In the genomic region with DNA sequence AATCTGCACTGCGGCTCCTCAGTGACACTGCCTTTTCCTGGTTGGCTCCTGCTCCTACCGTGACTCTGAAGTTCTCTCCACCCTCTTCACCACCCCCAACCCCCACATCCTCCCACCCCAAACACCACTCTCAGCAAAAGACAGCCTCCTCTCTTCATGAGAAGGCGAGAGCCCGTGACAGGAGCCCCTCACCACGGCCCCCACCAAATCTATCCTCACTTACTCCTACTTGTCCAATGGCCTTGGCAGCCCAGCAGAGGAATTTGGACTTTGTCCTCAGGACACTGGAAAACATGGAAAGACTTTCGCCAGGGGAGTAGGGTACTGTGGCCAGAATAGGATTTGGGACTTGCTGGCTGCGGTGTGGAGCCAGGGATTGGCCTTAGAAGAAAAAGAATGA, we compare ENCODE assay signal across 34 cellular contexts. TPM values are rescaled to one million over a fixed set of nuclear protein-coding genes. Genes with fewer than 3 reads are reported as not detected.
DNase-seq lines count a peak whose midpoint lies in the region; ATAC-seq and TF ChIP-seq lines count a peak whose summit lies in the region.
"Had no signal": no experiment of that assay in that cellular context is flagged by ENCODE, and none has a peak within 500 bp of the region (broad histone marks: within the 10 kb centered on the region; RNA-seq: fewer than 3 reads in every experiment).

No MANE protein-coding gene starts in this region.

- TF ChIP-seq CTCF in body of pancreas (IDR thresholded peaks at IDR 0.05) (no peak), lower lobe of right lung (IDR thresholded peaks at IDR 0.05) (no peak), stomach (IDR thresholded peaks at IDR 0.05) (no peak), ovary (IDR thresholded peaks at IDR 0.05) (no peak)

- H3K36me3 ChIP-seq in body of pancreas (replicated peaks in 1 of 2; ENCODE audit: insufficient read depth in 1 of 2, low read depth in 2 of 2) (no peaks in the 10 kb centered on the region), lower lobe of right lung (no peaks in the 10 kb centered on the region), stomach (peaks cover 0 to 4% (median 0%) of the 10 kb centered on the region in 4 donors), ovary (no peaks in the 10 kb centered on the region)
- H3K36me3 ChIP-seq: ascending aorta, SJCRH30 had no signal

- peaks cover 47% of the 10 kb centered on the region for H3K4me1 ChIP-seq in body of pancreas
- H3K4me1 ChIP-seq in lower lobe of right lung, result peaks cover 5% of the 10 kb centered on the region
- peaks cover 12 to 29% (median 18%) of the 10 kb centered on the region in 4 donors for H3K4me1 ChIP-seq in stomach
- peaks cover 3% of the 10 kb centered on the region for H3K4me1 ChIP-seq in ovary (ENCODE audit: insufficient read depth)
- H3K4me1 ChIP-seq: ascending aorta, SJCRH30 had no signal

- H3K27ac Mint-ChIP-seq in activated CD4-positive, alpha-beta T cell treated with anti-CD3 and anti-CD28 coated beads, Interleukin-2, amount 10 ng/mL, durations not matched to agents 24 days and 14 days, result peak overlapping the region; percentile 38
- H3K27ac Mint-ChIP-seq: activated naive CD4-positive, alpha-beta T cell treated with anti-CD3 and anti-CD28 coated beads, Interleukin-2, amount 50 U/mL, for 24 hours; CD4-positive, CD25-positive, alpha-beta regulatory T cell; memory B cell; naive B cell; stimulated activated memory B cell treated with anti-CD40 and anti-IgM and Interleukin-4, amounts not matched to agents 10 μg/mL and 1 μg/mL and 100 μg/mL, for 72 hours had no signal

- H3K4me3 ChIP-seq in body of pancreas, result no peak overlapping the region
- H3K4me3 ChIP-seq in lower lobe of right lung, result no peak overlapping the region
- no peak overlapping the region for H3K4me3 ChIP-seq in stomach
- no peak overlapping the region for H3K4me3 ChIP-seq in ovary
- H3K4me3 ChIP-seq: ascending aorta, dorsolateral prefrontal cortex, K562, SJCRH30 had no signal

- H3K9me3 ChIP-seq in body of pancreas (no peaks in the 10 kb centered on the region), lower lobe of right lung (no peaks in the 10 kb centered on the region), stomach (no peaks in the 10 kb centered on the region), ovary (no peaks in the 10 kb centered on the region)
- H3K9me3 ChIP-seq: ascending aorta, SJCRH30 had no signal

- no peak for DNase-seq in activated CD4-positive, alpha-beta T cell treated with anti-CD3 and anti-CD28 coated beads, Interleukin-2, amount 10 ng/mL, durations not matched to agents 24 days and 14 days
- DNase-seq in activated CD4-positive, alpha-beta T cell treated with anti-CD3 and anti-CD28 coated beads, Interleukin-2, amount 50 U/mL, for 4 hours, result no peak
- DNase-seq in body of pancreas (peak; percentile 56 to 69 (median 63)), lower lobe of right lung (peak; percentile 11), stomach (peak; percentile 69), ovary (no peak), NCI-H1092 (lab: John Stamatoyannopoulos, UW) (no peak)
- DNase-seq: 8988T; activated T-cell treated with anti-CD3 and anti-CD28 coated beads, Interleukin-2, amount 50 U/mL, for 48 hours; CD4-positive, CD25-positive, alpha-beta regulatory T cell; central memory CD4-positive, alpha-beta T cell; GOT3; kidney glomerular epithelial cell; naive B cell; NCI-H1436; NCI-H2107; NCI-H510A; occipital lobe; PC-3; retina; SJCRH30; stimulated activated CD4-positive, alpha-beta T cell treated with anti-CD3 and anti-CD28 coated beads, Interleukin-4, amount 100 ng/mL, for 1 hour; T-helper 1 cell had no signal

- H3K4me3 Mint-ChIP-seq in activated CD4-positive, alpha-beta T cell treated with anti-CD3 and anti-CD28 coated beads, Interleukin-2, amount 10 ng/mL, durations not matched to agents 24 days and 14 days, result no peak overlapping the region
- H3K4me3 Mint-ChIP-seq: activated naive CD4-positive, alpha-beta T cell treated with anti-CD3 and anti-CD28 coated beads, Interleukin-2, amount 50 U/mL, for 24 hours; CD4-positive, CD25-positive, alpha-beta regulatory T cell; memory B cell; stimulated activated memory B cell treated with anti-CD40 and anti-IgM and Interleukin-4, amounts not matched to agents 10 μg/mL and 1 μg/mL and 100 μg/mL, for 72 hours had no signal

- TF ChIP-seq EP300 in stomach (IDR thresholded peaks at IDR 0.05), result no peak
- TF ChIP-seq EP300 in ovary (IDR thresholded peaks at IDR 0.05), result no peak

- H3K27ac ChIP-seq in body of pancreas, result peak overlapping the region; percentile 58 to 83 (median 72)
- H3K27ac ChIP-seq in lower lobe of right lung, result no peak overlapping the region
- H3K27ac ChIP-seq in stomach, result peak overlapping the region; percentile 47 to 73 (median 67)
- no peak overlapping the region for H3K27ac ChIP-seq in ovary
- H3K27ac ChIP-seq: ascending aorta, SJCRH30 had no signal

- H3K27me3 ChIP-seq in body of pancreas, result no peaks in the 10 kb centered on the region
- no peaks in the 10 kb centered on the region for H3K27me3 ChIP-seq in lower lobe of right lung (ENCODE audit: low read depth)
- H3K27me3 ChIP-seq in stomach, result peaks cover 0 to 12% (median 0%) of the 10 kb centered on the region in 3 donors
- no peaks in the 10 kb centered on the region for H3K27me3 ChIP-seq in ovary

- peaks cover 5% of the 10 kb centered on the region for H3K27me3 Mint-ChIP-seq in activated CD4-positive, alpha-beta T cell treated with anti-CD3 and anti-CD28 coated beads, Interleukin-2, amount 10 ng/mL, durations not matched to agents 24 days and 14 days

- H3K36me3 Mint-ChIP-seq in activated CD4-positive, alpha-beta T cell treated with anti-CD3 and anti-CD28 coated beads, Interleukin-2, amount 10 ng/mL, durations not matched to agents 24 days and 14 days (ENCODE audit: low read depth), result peaks cover 6% of the 10 kb centered on the region
- H3K36me3 Mint-ChIP-seq: memory B cell; naive B cell; stimulated activated memory B cell treated with anti-CD40 and anti-IgM and Interleukin-4, amounts not matched to agents 10 μg/mL and 1 μg/mL and 100 μg/mL, for 72 hours had no signal

- intact Hi-C loops in activated CD4-positive, alpha-beta T cell treated with anti-CD3 and anti-CD28 coated beads, Interleukin-2, amount 10 ng/mL, durations not matched to agents 24 days and 14 days (cut with micrococcal nuclease), result no loop called here
- intact Hi-C loops in body of pancreas (cut with DNase I) (no loop called here), lower lobe of right lung (cut with DNase I) (no loop called here), stomach (cut with DNase I; ENCODE audit: low total_unique reads) (no loop called here), ovary (cut with DNase I) (no loop called here)

- peaks cover 13% of the 10 kb centered on the region for H3K9me3 Mint-ChIP-seq in activated CD4-positive, alpha-beta T cell treated with anti-CD3 and anti-CD28 coated beads, Interleukin-2, amount 10 ng/mL, durations not matched to agents 24 days and 14 days
- H3K9me3 Mint-ChIP-seq: memory B cell; stimulated activated memory B cell treated with anti-CD40 and anti-IgM and Interleukin-4, amounts not matched to agents 10 μg/mL and 1 μg/mL and 100 μg/mL, for 72 hours had no signal

- peaks cover 13% of the 10 kb centered on the region for H3K4me1 Mint-ChIP-seq in activated CD4-positive, alpha-beta T cell treated with anti-CD3 and anti-CD28 coated beads, Interleukin-2, amount 10 ng/mL, durations not matched to agents 24 days and 14 days

- peak; percentile 80 for ATAC-seq in body of pancreas
- ATAC-seq in lower lobe of right lung, result no peak
- no peak for ATAC-seq in GM21529 (IDR thresholded peaks at IDR 0.05; ENCODE audit: unreplicated experiment)
- ATAC-seq: activated CD4-positive, CD25-positive, alpha-beta regulatory T cell treated with anti-CD3 and anti-CD28 coated beads, Interleukin-2, amount 50 U/mL, for 24 hours; K562; PC-3; stimulated activated memory B cell treated with anti-CD40 and anti-IgM and Interleukin-4, amounts not matched to agents 10 μg/mL and 1 μg/mL and 100 μg/mL, for 72 hours had no signal

- 4 to 13% methylated on average over 7 of the region's 7 CpGs for WGBS in body of pancreas, 2 donors
- 21 to 39% (median 27%) methylated on average over 7 of the region's 7 CpGs for WGBS in stomach, 5 donors
- WGBS in ovary, 3 donors, result 27 to 35% (median 27%) methylated on average over 7 of the region's 7 CpGs

- TF ChIP-seq POLR2A in body of pancreas (IDR thresholded peaks at IDR 0.05) (no peak), stomach (IDR thresholded peaks at IDR 0.05) (no peak), ovary (IDR thresholded peaks at IDR 0.05) (no peak)

RNA-seq across cellular contexts. Expression of gene TMEM125, which starts 6.9 kb away (rescaled TPM):
- not detected in 2 replicates for total RNA-seq in activated CD4-positive, alpha-beta T cell treated with anti-CD3 and anti-CD28 coated beads, Interleukin-2, amount 10 ng/mL, durations not matched to agents 24 days and 14 days
- 10 to 100 TPM; 45.8 to 51.1 TPM for total RNA-seq in body of pancreas
- total RNA-seq in lower lobe of right lung, result 197 TPM
- total RNA-seq in stomach, result 10 to 100 TPM in 3 of 5 donors, 1 to 10 TPM in 2; 7.0 to 41.9 (median 13.6) TPM
- polyA plus RNA-seq in stomach, result 10 to 100 TPM; 19.2 to 38.8 (median 26.5) TPM
- total RNA-seq in ovary, result 10 to 100 TPM in 1 of 7 donors, 1 to 10 TPM in 4, under 1 TPM in 2; 0.23 to 20.6 (median 1.9) TPM
- 1 to 10 TPM in 1 of 2 donors, under 1 TPM in 1; 0.52 to 1.1 TPM for polyA plus RNA-seq in ovary
- total RNA-seq: activated CD8-positive, alpha-beta memory T cell treated with anti-CD3 and anti-CD28 coated beads for 36 hours; ascending aorta; CD4-positive, CD25-positive, alpha-beta regulatory T cell; glomerular endothelial cell; K562; SJCRH30 had no signal
- polyA plus RNA-seq: CD4-positive, CD25-positive, alpha-beta regulatory T cell had no signal

RNA-seq across cellular contexts. Expression of gene C1orf210, which starts 8.7 kb away (rescaled TPM):
- total RNA-seq in activated CD4-positive, alpha-beta T cell treated with anti-CD3 and anti-CD28 coated beads, Interleukin-2, amount 10 ng/mL, durations not matched to agents 24 days and 14 days, result not detected in 2 replicates
- total RNA-seq in body of pancreas (10 to 100 TPM in 1 of 2 donors, 1 to 10 TPM in 1; 6.6 to 11.7 TPM), lower lobe of right lung (19.1 TPM), stomach (10 to 100 TPM in 2 of 5 donors, 1 to 10 TPM in 2, not detected in 1; 4.3 to 24.3 (median 11.6) TPM), ovary (1 to 10 TPM in 2 of 7 donors, under 1 TPM in 3, not detected in 2; 0.42 to 2.1 (median 0.72) TPM)
- polyA plus RNA-seq in stomach (10 to 100 TPM in 2 of 3 donors, 1 to 10 TPM in 1; 7.7 to 34.4 (median 20.2) TPM), ovary (not detected)
- total RNA-seq: activated CD8-positive, alpha-beta memory T cell treated with anti-CD3 and anti-CD28 coated beads for 36 hours; ascending aorta; CD4-positive, CD25-positive, alpha-beta regulatory T cell; glomerular endothelial cell; K562; occipital lobe; SJCRH30 had no signal
- polyA plus RNA-seq: CD4-positive, CD25-positive, alpha-beta regulatory T cell had no signal

RNA-seq across cellular contexts. Expression of gene TIE1, which starts 24.1 kb away (rescaled TPM):
- 0.23 and 0.40 TPM in 2 replicates for total RNA-seq in activated CD4-positive, alpha-beta T cell treated with anti-CD3 and anti-CD28 coated beads, Interleukin-2, amount 10 ng/mL, durations not matched to agents 24 days and 14 days
- 10 to 100 TPM; 12.2 to 14.0 TPM for total RNA-seq in body of pancreas
- 48.5 TPM for total RNA-seq in lower lobe of right lung
- total RNA-seq in stomach, result 10 to 100 TPM in 4 of 5 donors, not detected in 1; 13.8 to 36.2 (median 16.4) TPM
- polyA plus RNA-seq in stomach, result 1 to 10 TPM; 2.1 to 5.8 (median 3.1) TPM
- total RNA-seq in ovary, result 10 to 100 TPM in 5 of 7 donors, 1 to 10 TPM in 2; 6.4 to 29.3 (median 10.6) TPM
- polyA plus RNA-seq in ovary, result 10 to 100 TPM; 11.5 to 25.5 TPM
- total RNA-seq: MCF 10A had no signal
- polyA plus RNA-seq: CD4-positive, CD25-positive, alpha-beta regulatory T cell had no signal

Comparison
In these comparisons a context has a peak if more than half of its experiments do, and no peak if none do; other contexts are left out.
1. DNase-seq: peak in body of pancreas (4 of 4), lower lobe of right lung (single experiment) and stomach (single experiment); none in activated CD4-positive, alpha-beta T cell treated with anti-CD3 and anti-CD28 coated beads, Interleukin-2, amount 10 ng/mL, durations not matched to agents 24 days and 14 days (single experiment), activated CD4-positive, alpha-beta T cell treated with anti-CD3 and anti-CD28 coated beads, Interleukin-2, amount 50 U/mL, for 4 hours (0 of 2), ovary (0 of 5) and NCI-H1092 (single experiment).
2. H3K27ac ChIP-seq: peak in body of pancreas (4 of 4) and stomach (5 of 5); none in lower lobe of right lung (single experiment) and ovary (0 of 2).